Comparison of ENCODE assay signal across 25 cellular contexts in genomic region chr11:86103808-86104207, GRCh38. TPM values are rescaled to one million over a fixed set of nuclear protein-coding genes. Genes with fewer than 3 reads are reported as not detected.
A peak's percentile ranks its signal among the peaks of the same experiment; 100 is the strongest.
DNase-seq lines count a peak whose midpoint lies in the region; ATAC-seq, FAIRE-seq and TF ChIP-seq lines count a peak whose summit lies in the region.
"Had no signal": no experiment of that assay in that cellular context is flagged by ENCODE, and none has a peak within 500 bp of the region (broad histone marks: within the 10 kb centered on the region; RNA-seq: fewer than 3 reads in every experiment).

No MANE protein-coding gene starts in this region.

- no peak overlapping the region for H3K4me3 Mint-ChIP-seq in stimulated activated naive CD8-positive, alpha-beta T cell treated with anti-CD3 and anti-CD28 coated beads, Interleukin-15, amount 100 ng/mL, for 72 hours
- H3K4me3 Mint-ChIP-seq: activated CD4-positive, alpha-beta T cell treated with anti-CD3 and anti-CD28 coated beads, Interleukin-2, amount 10 ng/mL, durations not matched to agents 7 days and 5 days; CD4-positive, alpha-beta T cell; natural killer cell treated with Interleukin-12 subunit alpha and Interleukin-12 subunit beta and Interleukin-15 and Interleukin-18, amount 100 ng/mL, for 72 hours; stimulated activated memory B cell treated with anti-CD40 and anti-IgM and Interleukin-4, amounts not matched to agents 10 μg/mL and 1 μg/mL and 100 μg/mL, for 72 hours had no signal

- POLR2A ChIA-PET in K562 (lab: Yijun Ruan, JAX), result interaction anchor here (0.7 to 1.5 kb wide), 6 partner anchors 12 to 36 kb away, joined by 3 to 5 read pairs (median 4); no protein-coding TSS in a partner anchor

- no peaks in the 10 kb centered on the region for H4K20me1 ChIP-seq in K562 (replicated peaks; ENCODE audit: control insufficient read depth, insufficient read depth, low read length)

- ATAC-seq in K562, result peak; percentile 57
- ATAC-seq in stimulated activated naive CD8-positive, alpha-beta T cell treated with anti-CD3 and anti-CD28 coated beads, Interleukin-15, amount 100 ng/mL, for 72 hours, result no peak
- ATAC-seq in gastroesophageal sphincter, result no peak
- ATAC-seq: esophagus mucosa; left colon; natural killer cell treated with Interleukin-12 subunit alpha and Interleukin-12 subunit beta and Interleukin-15 and Interleukin-18, amount 100 ng/mL, for 72 hours; sciatic nerve; stimulated activated memory B cell treated with anti-CD40 and anti-IgM and Interleukin-4, amounts not matched to agents 10 μg/mL and 1 μg/mL and 100 μg/mL, for 72 hours had no signal

- H3K4me3 ChIP-seq in K562, result no peak overlapping the region
- no peak overlapping the region for H3K4me3 ChIP-seq in small intestine (ENCODE audit: low read depth in 1 of 2, low read length in 2 of 2)
- no peak overlapping the region for H3K4me3 ChIP-seq in gastroesophageal sphincter
- H3K4me3 ChIP-seq: adrenal gland, HAP-1, ovary, tibial nerve had no signal

- no TSS peak for BruUV-seq in K562 (replicated peaks; lab: Mats Ljungman, UMichigan)

- TF ChIP-seq RAD21 in K562 (CRISPR knock-in tag; conservative IDR thresholded peaks at IDR 0.05 in 1 of 2, IDR thresholded peaks at IDR 0.05 in 1 of 2), result peak; percentile 27 to 53; a peak in 3 of 4 replicates

- H3K27ac Mint-ChIP-seq in stimulated activated naive CD8-positive, alpha-beta T cell treated with anti-CD3 and anti-CD28 coated beads, Interleukin-15, amount 100 ng/mL, for 72 hours, result no peak overlapping the region
- H3K27ac Mint-ChIP-seq: activated CD4-positive, alpha-beta T cell treated with anti-CD3 and anti-CD28 coated beads, Interleukin-2, amount 10 ng/mL, durations not matched to agents 7 days and 5 days; CD4-positive, alpha-beta T cell; natural killer cell treated with Interleukin-12 subunit alpha and Interleukin-12 subunit beta and Interleukin-15 and Interleukin-18, amount 100 ng/mL, for 72 hours; stimulated activated memory B cell treated with anti-CD40 and anti-IgM and Interleukin-4, amounts not matched to agents 10 μg/mL and 1 μg/mL and 100 μg/mL, for 72 hours had no signal

- TF ChIP-seq CTCF in K562 (IDR thresholded peaks at IDR 0.05 in 2 of 3, conservative IDR thresholded peaks at IDR 0.05 in 1 of 3; ENCODE audit: insufficient read depth in 2 of 3, low read depth in 1 of 3, low read length in 3 of 3) (no peak), gastroesophageal sphincter (IDR thresholded peaks at IDR 0.05) (no peak)

- H2AFZ ChIP-seq in K562 (ENCODE audit: low read depth, low read length), result peak overlapping the region; percentile 34; the same call in 1 of the 2 replicates

- H3K79me2 ChIP-seq in K562 (ENCODE audit: control insufficient read depth, insufficient read depth, low read length), result no peaks in the 10 kb centered on the region

- H3K27me3 ChIP-seq in K562 (ENCODE audit: control insufficient read depth in 2 of 2, insufficient read depth in 2 of 2, low read length in 2 of 2), result no peaks in the 10 kb centered on the region
- no peaks in the 10 kb centered on the region for H3K27me3 ChIP-seq in layer of hippocampus (ENCODE audit: control insufficient read depth, insufficient read depth, low read length)
- no peaks in the 10 kb centered on the region for H3K27me3 ChIP-seq in small intestine (ENCODE audit: control insufficient read depth in 2 of 2, insufficient read depth in 2 of 2, low read length in 2 of 2)
- no peaks in the 10 kb centered on the region for H3K27me3 ChIP-seq in gastroesophageal sphincter
- H3K27me3 ChIP-seq: adrenal gland, ovary, tibial nerve had no signal

- DNase-seq in COLO829 (ENCODE audit: low spot score) (peak; percentile 76), NCI-H146 (lab: John Stamatoyannopoulos, UW) (peak; percentile 26), K562 (ENCODE audit: extremely low read depth in 1 of 4, low spot score in 3 of 4) (peak in 1 of 4 experiments; percentile 43), small intestine (no peak), NCI-H1092 treated with DMSO at 0.1 percent for 48 hours (lab: John Stamatoyannopoulos, UW) (no peak)
- DNase-seq in stimulated activated naive CD8-positive, alpha-beta T cell treated with anti-CD3 and anti-CD28 coated beads, Interleukin-15, amount 100 ng/mL, for 72 hours, result no peak
- DNase-seq: activated CD4-positive, alpha-beta T cell treated with anti-CD3 and anti-CD28 coated beads, Interleukin-2, amount 10 ng/mL, durations not matched to agents 7 days and 5 days; activated effector memory CD4-positive, alpha-beta T cell treated with anti-CD3 and anti-CD28 coated beads, Interleukin-2, amount 50 U/mL, for 16 hours; adrenal gland; CD4-positive, alpha-beta T cell; DMS79; effector CD8-positive, alpha-beta T cell; left colon; NCI-H1105 treated with DMSO at 0.1 percent for 48 hours; NCI-H446 treated with DMSO at 0.1 percent for 48 hours; ovary; RPMI8226 had no signal

- TF ChIP-seq EP300 in K562 (IDR thresholded peaks at IDR 0.05; ENCODE audit: low read length) (no peak), gastroesophageal sphincter (IDR thresholded peaks at IDR 0.05) (no peak)

- TF ChIP-seq POLR2A in K562 (conservative IDR thresholded peaks at IDR 0.05) (no peak), gastroesophageal sphincter (IDR thresholded peaks at IDR 0.05) (no peak)

- CTCF ChIA-PET in K562 (lab: Yijun Ruan, JAX; ENCODE audit: low intra/inter-chr PET ratio), result no interaction called here

- no peak overlapping the region for H3K9ac ChIP-seq in K562 (ENCODE audit: insufficient read depth in 1 of 2, low read depth in 2 of 2, low read length in 2 of 2)

- intact Hi-C loops in K562 (cut with micrococcal nuclease), result no loop called here

- H3K4me1 Mint-ChIP-seq in stimulated activated naive CD8-positive, alpha-beta T cell treated with anti-CD3 and anti-CD28 coated beads, Interleukin-15, amount 100 ng/mL, for 72 hours, result peaks cover 6% of the 10 kb centered on the region
- H3K4me1 Mint-ChIP-seq: activated CD4-positive, alpha-beta T cell treated with anti-CD3 and anti-CD28 coated beads, Interleukin-2, amount 10 ng/mL, durations not matched to agents 7 days and 5 days had no signal

- H3K36me3 ChIP-seq in K562 (ENCODE audit: control insufficient read depth, insufficient read depth, low read length) (no peaks in the 10 kb centered on the region), small intestine (ENCODE audit: control insufficient read depth in 2 of 2, insufficient read depth in 2 of 2, low read length in 2 of 2) (no peaks in the 10 kb centered on the region), gastroesophageal sphincter (no peaks in the 10 kb centered on the region)
- H3K36me3 ChIP-seq: adrenal gland, HAP-1, ovary, tibial nerve had no signal

- no peak overlapping the region for H3K27ac ChIP-seq in K562 (ENCODE audit: extremely low read depth, low read depth, low read length)
- H3K27ac ChIP-seq in layer of hippocampus (ENCODE audit: low read depth, low read length), result peak overlapping the region; percentile 43
- H3K27ac ChIP-seq in small intestine (ENCODE audit: low read depth in 1 of 2, low read length in 1 of 2), result no peak overlapping the region
- H3K27ac ChIP-seq in gastroesophageal sphincter, result no peak overlapping the region
- H3K27ac ChIP-seq: adrenal gland, ovary, tibial nerve had no signal

- H3K27me3 Mint-ChIP-seq in stimulated activated naive CD8-positive, alpha-beta T cell treated with anti-CD3 and anti-CD28 coated beads, Interleukin-15, amount 100 ng/mL, for 72 hours, result peaks cover 7% of the 10 kb centered on the region
- H3K27me3 Mint-ChIP-seq: stimulated activated memory B cell treated with anti-CD40 and anti-IgM and Interleukin-4, amounts not matched to agents 10 μg/mL and 1 μg/mL and 100 μg/mL, for 72 hours had no signal

- H3K9me3 Mint-ChIP-seq in stimulated activated naive CD8-positive, alpha-beta T cell treated with anti-CD3 and anti-CD28 coated beads, Interleukin-15, amount 100 ng/mL, for 72 hours, result no peaks in the 10 kb centered on the region
- H3K9me3 Mint-ChIP-seq: CD4-positive, alpha-beta T cell; natural killer cell treated with Interleukin-12 subunit alpha and Interleukin-12 subunit beta and Interleukin-15 and Interleukin-18, amount 100 ng/mL, for 72 hours; stimulated activated memory B cell treated with anti-CD40 and anti-IgM and Interleukin-4, amounts not matched to agents 10 μg/mL and 1 μg/mL and 100 μg/mL, for 72 hours had no signal

- whole genome bisulfite sequencing in K562 (ENCODE audit: insufficient coverage, low coverage, missing lambda C conversion rate), result 20% methylated on average over 1 of the region's 1 CpG
- WGBS in small intestine, 3 donors, result 64 to 80% (median 77%) methylated on average over 1 of the region's 1 CpG
- WGBS in gastroesophageal sphincter (ENCODE audit: low coverage in 1 of 2), 2 donors, result 58 to 64% methylated on average over 1 of the region's 1 CpG

- H3K9me1 ChIP-seq in K562 (ENCODE audit: control insufficient read depth, insufficient read depth, low read length), result no peaks in the 10 kb centered on the region

- no peak for FAIRE-seq in K562 (lab: Jason Lieb, UNC)
- no peak for FAIRE-seq in small intestine (lab: Jason Lieb, UNC)

- H3K9me3 ChIP-seq in K562 (replicated peaks; ENCODE audit: control insufficient read depth, insufficient read depth, low read depth, low read length), result no peaks in the 10 kb centered on the region
- no peaks in the 10 kb centered on the region for H3K9me3 ChIP-seq in small intestine (ENCODE audit: control insufficient read depth, low read depth)
- H3K9me3 ChIP-seq in gastroesophageal sphincter, result no peaks in the 10 kb centered on the region
- H3K9me3 ChIP-seq: adrenal gland, HAP-1, ovary, tibial nerve had no signal

- H3K4me1 ChIP-seq in K562 (replicated peaks in 1 of 2; ENCODE audit: control insufficient read depth in 2 of 2, insufficient read depth in 2 of 2, low read length in 2 of 2) (peaks cover 3 to 6% of the 10 kb centered on the region in 2 experiments; a peak in 3 of 5 replicates), small intestine (ENCODE audit: control insufficient read depth in 2 of 2, insufficient read depth in 1 of 2, low read depth in 1 of 2, low read length in 1 of 2) (no peaks in the 10 kb centered on the region), gastroesophageal sphincter (no peaks in the 10 kb centered on the region)
- H3K4me1 ChIP-seq: adrenal gland, HAP-1, tibial nerve had no signal

- no peak overlapping the region for H3K4me2 ChIP-seq in K562 (ENCODE audit: insufficient read depth, low read length)

- in situ Hi-C loops in K562 (cut with MboI), result no loop called here

RNA-seq across cellular contexts. Expression of gene PICALM, which starts 34.9 kb away (rescaled TPM):
- total RNA-seq in K562 (2011; cell fraction: chromatin; rRNA removed; ENCODE audit: low replicate concordance), result 475 and 1,498 TPM in 2 replicates
- 202 and 279 TPM in 2 replicates for total RNA-seq in K562 (2011; cell fraction: nucleolus; rRNA removed)
- total RNA-seq in K562 (2011; cell fraction: nucleoplasm; rRNA removed), result 517 and 758 TPM in 2 replicates
- total RNA-seq in K562 (2014; rRNA removed) (230 and 307 TPM in 2 replicates), K562 (2014; rRNA removed; fragmentation: Illumina TruSeq; extraction: Trizol) (340 and 386 TPM in 2 replicates), K562 (2015; rRNA removed; fragmentation: Illumina TruSeq; extraction: Trizol) (269 and 309 TPM in 2 replicates), K562 (2021) (281 and 340 TPM in 2 replicates), gastroesophageal sphincter (100 to 1,000 TPM; 237 to 286 (median 263) TPM)
- polyA plus RNA-seq in K562 (2011; rRNA removed) (681 and 990 TPM in 2 replicates), K562 (2014; fragmentation: Illumina TruSeq; extraction: Trizol) (445 and 542 TPM in 2 replicates), K562 (2014; fragmentation: Nextera tagmentation; extraction: Ambion mirVana) (100 to 1,000 TPM in 1 of 2 experiments, 10 to 100 TPM in 1; 41.3 to 129 TPM), K562 (2014; rRNA removed) (304 TPM in 2 replicates), small intestine (100 to 1,000 TPM in 2 of 3 donors, 10 to 100 TPM in 1; 88.8 to 127 (median 106) TPM)
- 509 and 566 TPM in 2 replicates for polyA plus RNA-seq in K562 (2011; cell fraction: cytosol; rRNA removed)
- 499 and 568 TPM in 2 replicates for polyA plus RNA-seq in K562 (2011; cell fraction: nucleus; rRNA removed)
- polyA plus RNA-seq in K562 (2012), result 259 and 286 TPM in 2 replicates
- polyA minus RNA-seq in K562 (2011; rRNA and poly(A)+ RNA removed), result 1,181 and 1,573 TPM in 2 replicates
- polyA minus RNA-seq in K562 (2011; cell fraction: cytosol; rRNA and poly(A)+ RNA removed), result 387 and 658 TPM in 2 replicates
- 394 and 431 TPM in 2 replicates for polyA minus RNA-seq in K562 (2011; cell fraction: nucleus; rRNA and poly(A)+ RNA removed)

Comparison
In these comparisons a context has a peak if more than half of its experiments do, and no peak if none do; other contexts are left out.
1. DNase-seq: peak in COLO829 (single experiment) and NCI-H146 (single experiment); none in small intestine (single experiment), stimulated activated naive CD8-positive, alpha-beta T cell treated with anti-CD3 and anti-CD28 coated beads, Interleukin-15, amount 100 ng/mL, for 72 hours (0 of 2) and NCI-H1092 treated with DMSO at 0.1 percent for 48 hours (single experiment).